ENCODE assay signal across 8 cellular contexts in genomic region chr1:114755006-114755936, GRCh38. TPM values are rescaled to one million over a fixed set of nuclear protein-coding genes. Genes with fewer than 3 reads are reported as not detected.
A peak's percentile ranks its signal among the peaks of the same experiment; 100 is the strongest.
DNase-seq lines count a peak whose midpoint lies in the region; ATAC-seq and TF ChIP-seq lines count a peak whose summit lies in the region.

No MANE protein-coding gene starts in this region.

- peaks cover 82% of the 10 kb centered on the region for H3K4me1 Mint-ChIP-seq in CD4-positive, alpha-beta T cell (ENCODE audit: low read depth)
- H3K4me1 Mint-ChIP-seq in brain = peaks cover 75% of the 10 kb centered on the region
- peaks cover 54 to 84% (median 75%) of the 10 kb centered on the region in 7 donors for H3K4me1 Mint-ChIP-seq in naive thymus-derived CD4-positive, alpha-beta T cell

- peaks cover 52% of the 10 kb centered on the region for H3K36me3 ChIP-seq in MG63
- H3K36me3 ChIP-seq in naive thymus-derived CD4-positive, alpha-beta T cell (ENCODE audit: control insufficient read depth in 2 of 3, insufficient read depth in 3 of 3, low read length in 3 of 3) = peaks cover 0 to 9% (median 0%) of the 10 kb centered on the region in 3 experiments

- H3K27ac ChIP-seq in CD4-positive, alpha-beta T cell (ENCODE audit: low read depth, low read length) = peak overlapping the region; percentile 42
- peak overlapping the region; percentile 97 for H3K27ac ChIP-seq in naive thymus-derived CD4-positive, alpha-beta T cell (ENCODE audit: low read depth, low read length)

- no peaks in the 10 kb centered on the region for H3K27me3 ChIP-seq in CD4-positive, alpha-beta T cell (ENCODE audit: control insufficient read depth, insufficient read depth, low read length)
- H3K27me3 ChIP-seq in MG63 = no peaks in the 10 kb centered on the region
- H3K27me3 ChIP-seq in naive thymus-derived CD4-positive, alpha-beta T cell (ENCODE audit: control insufficient read depth in 2 of 2, insufficient read depth in 2 of 2, low read length in 2 of 2) = no peaks in the 10 kb centered on the region

- CTCF ChIA-PET in CD4-positive, alpha-beta T cell (lab: Charles Lee) = no interaction called here
- CTCF ChIA-PET in naive thymus-derived CD4-positive, alpha-beta T cell (lab: Charles Lee) = no interaction called here

- H3K27ac Mint-ChIP-seq in CD4-positive, alpha-beta T cell = peak overlapping the region; percentile 98
- peak overlapping the region; percentile 26 to 100 (median 62) for H3K27ac Mint-ChIP-seq in brain
- peak overlapping the region; percentile 42 to 100 (median 98) for H3K27ac Mint-ChIP-seq in naive thymus-derived CD4-positive, alpha-beta T cell

- TF ChIP-seq CTCF in CD4-positive, alpha-beta T cell (IDR thresholded peaks at IDR 0.05) = no peak
- TF ChIP-seq CTCF in brain (conservative IDR thresholded peaks at IDR 0.05) = no peak

- H3K9me3 Mint-ChIP-seq in CD4-positive, alpha-beta T cell = peaks cover 2% of the 10 kb centered on the region
- H3K9me3 Mint-ChIP-seq in brain = peaks cover 0 to 3% (median 2%) of the 10 kb centered on the region in 5 experiments
- H3K9me3 Mint-ChIP-seq in naive thymus-derived CD4-positive, alpha-beta T cell = peaks cover 0 to 6% (median 0%) of the 10 kb centered on the region in 11 donors

- H3K9me3 ChIP-seq in CD4-positive, alpha-beta T cell (ENCODE audit: control insufficient read depth, low read length) = no peaks in the 10 kb centered on the region
- no peaks in the 10 kb centered on the region for H3K9me3 ChIP-seq in MG63
- H3K9me3 ChIP-seq in naive thymus-derived CD4-positive, alpha-beta T cell (ENCODE audit: control insufficient read depth in 2 of 3, low read length in 3 of 3) = no peaks in the 10 kb centered on the region

- no peak for DNase-seq in CD4-positive, alpha-beta T cell
- DNase-seq in MG63 = peak; percentile 5
- DNase-seq in naive thymus-derived CD4-positive, alpha-beta T cell = no peak
- no peak for DNase-seq in D341Med (ENCODE audit: low spot score)
- no peak for DNase-seq in 8988T

- no peaks in the 10 kb centered on the region for H3K27me3 Mint-ChIP-seq in CD4-positive, alpha-beta T cell
- H3K27me3 Mint-ChIP-seq in brain = peaks cover 19% of the 10 kb centered on the region
- no peaks in the 10 kb centered on the region for H3K27me3 Mint-ChIP-seq in naive thymus-derived CD4-positive, alpha-beta T cell

- peak overlapping the region; percentile 99 for H3K4me3 Mint-ChIP-seq in CD4-positive, alpha-beta T cell
- H3K4me3 Mint-ChIP-seq in brain = peak overlapping the region; percentile 94 to 99 (median 98)
- peak overlapping the region; percentile 95 to 100 (median 100) for H3K4me3 Mint-ChIP-seq in naive thymus-derived CD4-positive, alpha-beta T cell

- intact Hi-C loops in CD4-positive, alpha-beta T cell (cut with DNase I, micrococcal nuclease) = loop anchor here (2.0 to 10.0 kb wide), 4 partner anchors 14 to 940 kb away; partner anchors contain the start of genes DENND2C (in 1 of the 2) and RSBN1 (in 1 of the 2)
- intact Hi-C loops in naive thymus-derived CD4-positive, alpha-beta T cell (cut with micrococcal nuclease) = loop anchor here (5.0 to 10.0 kb wide), 5 partner anchors 408 to 1798 kb away; partner anchors contain the start of genes RSBN1 (in 1 of the 2), SLC16A1 (in 1 of the 2) and VANGL1 (in 1 of the 2)

- H3K4me3 ChIP-seq in MG63 = peak overlapping the region; percentile 99
- peak overlapping the region; percentile 100 for H3K4me3 ChIP-seq in naive thymus-derived CD4-positive, alpha-beta T cell (ENCODE audit: low read length)

- H3K4me1 ChIP-seq in naive thymus-derived CD4-positive, alpha-beta T cell (ENCODE audit: control insufficient read depth in 2 of 2, insufficient read depth in 2 of 2, low read length in 2 of 2) = peaks cover 67 to 72% of the 10 kb centered on the region in 2 donors

- POLR2A ChIA-PET in CD4-positive, alpha-beta T cell (lab: Charles Lee) = interaction anchor here (1.1 to 3.8 kb wide), 4 partner anchors 10 to 39 kb away, joined by 3 to 39 read pairs (median 19); partner anchors contain the start of genes NRAS and SIKE1
- POLR2A ChIA-PET in naive thymus-derived CD4-positive, alpha-beta T cell (lab: Charles Lee) = interaction anchor here (0.6 to 6.4 kb wide), 5 partner anchors 12 to 244 kb away, joined by 3 to 47 read pairs (median 18); partner anchors contain the start of genes NRAS, SIKE1 and TRIM33

- peaks cover 49% of the 10 kb centered on the region for H3K36me3 Mint-ChIP-seq in CD4-positive, alpha-beta T cell (ENCODE audit: low read depth)
- H3K36me3 Mint-ChIP-seq in brain = peaks cover 16% of the 10 kb centered on the region
- H3K36me3 Mint-ChIP-seq in naive thymus-derived CD4-positive, alpha-beta T cell = peaks cover 3 to 24% (median 13%) of the 10 kb centered on the region in 5 donors

- ATAC-seq in CD4-positive, alpha-beta T cell (ENCODE audit: poor library complexity) = no peak
- ATAC-seq in naive thymus-derived CD4-positive, alpha-beta T cell = no peak
- ATAC-seq in GM21717 (IDR thresholded peaks at IDR 0.05; ENCODE audit: unreplicated experiment) (no peak), GM21447 (IDR thresholded peaks at IDR 0.05; ENCODE audit: unreplicated experiment) (no peak)

RNA-seq across cellular contexts. Expression of gene CSDE1, which starts 2.5 kb away (rescaled TPM):
- total RNA-seq in CD4-positive, alpha-beta T cell = 100 to 1,000 TPM; 725 to 731 TPM
- total RNA-seq in MG63 (2014; rRNA removed; shearing (Covaris generic); ENCODE audit: low replicate concordance) = 267 and 273 TPM in 2 replicates
- polyA plus RNA-seq in brain (ENCODE audit: insufficient read depth, low read depth, low replicate concordance) = 250 TPM
- total RNA-seq in naive thymus-derived CD4-positive, alpha-beta T cell = 100 to 1,000 TPM; 378 to 638 (median 561) TPM
- polyA plus RNA-seq in naive thymus-derived CD4-positive, alpha-beta T cell = 100 to 1,000 TPM; 354 to 409 TPM

RNA-seq across cellular contexts. Expression of gene SIKE1, which starts 25.2 kb away (rescaled TPM):
- 10 to 100 TPM; 69.8 to 75.3 TPM for total RNA-seq in CD4-positive, alpha-beta T cell
- total RNA-seq in MG63 (2014; rRNA removed; shearing (Covaris generic); ENCODE audit: low replicate concordance) = 27.8 and 36.7 TPM in 2 replicates
- 7.6 TPM for polyA plus RNA-seq in brain (ENCODE audit: insufficient read depth, low read depth, low replicate concordance)
- total RNA-seq in naive thymus-derived CD4-positive, alpha-beta T cell = 10 to 100 TPM; 43.4 to 69.4 (median 61.2) TPM
- 10 to 100 TPM; 32.7 to 50.7 TPM for polyA plus RNA-seq in naive thymus-derived CD4-positive, alpha-beta T cell

RNA-seq across cellular contexts. Expression of gene NRAS, which starts 38.7 kb away (rescaled TPM):
- total RNA-seq in CD4-positive, alpha-beta T cell = 10 to 100 TPM; 28.9 to 30.4 TPM
- total RNA-seq in MG63 (2014; rRNA removed; shearing (Covaris generic); ENCODE audit: low replicate concordance) = 77.3 and 111 TPM in 2 replicates
- 24.5 TPM for polyA plus RNA-seq in brain (ENCODE audit: insufficient read depth, low read depth, low replicate concordance)
- 10 to 100 TPM; 22.3 to 56.0 (median 25.0) TPM for total RNA-seq in naive thymus-derived CD4-positive, alpha-beta T cell
- polyA plus RNA-seq in naive thymus-derived CD4-positive, alpha-beta T cell = 10 to 100 TPM; 15.7 to 23.4 TPM

RNA-seq across cellular contexts. Expression of gene AMPD1, which starts 59.9 kb away (rescaled TPM):
- not detected for total RNA-seq in CD4-positive, alpha-beta T cell
- not detected in 2 replicates for total RNA-seq in MG63 (2014; rRNA removed; shearing (Covaris generic); ENCODE audit: low replicate concordance)
- polyA plus RNA-seq in brain (ENCODE audit: insufficient read depth, low read depth, low replicate concordance) = not detected
- not detected for total RNA-seq in naive thymus-derived CD4-positive, alpha-beta T cell
- not detected for polyA plus RNA-seq in naive thymus-derived CD4-positive, alpha-beta T cell
